ENCODE assay signal across 9 cellular contexts in genomic region chr6:29749668-29750067, GRCh38. TPM values are rescaled to one million over a fixed set of nuclear protein-coding genes. Genes with fewer than 3 reads are reported as not detected.
A peak's percentile ranks its signal among the peaks of the same experiment; 100 is the strongest.
DNase-seq lines count a peak whose midpoint lies in the region; ATAC-seq and TF ChIP-seq lines count a peak whose summit lies in the region.
"Had no signal": no experiment of that assay in that cellular context is flagged by ENCODE, and none has a peak within 500 bp of the region (broad histone marks: within the 10 kb centered on the region; RNA-seq: fewer than 3 reads in every experiment).

No MANE protein-coding gene starts in this region.

- H3K36me3 ChIP-seq in lower lobe of right lung (peaks cover 5% of the 10 kb centered on the region), thoracic aorta (no peaks in the 10 kb centered on the region)

- intact Hi-C loops in lower lobe of right lung (cut with DNase I) = loop anchor here (10.0 kb wide), 1 partner anchor 45 kb away; no protein-coding TSS in a partner anchor

- POLR2A ChIA-PET in activated naive CD8-positive, alpha-beta T cell treated with anti-CD3 and anti-CD28 coated beads, Interleukin-2, amount 10 ng/mL, durations not matched to agents 7 days and 5 days (lab: Charles Lee) = interaction anchor here (0.6 to 4.2 kb wide), 7 partner anchors 12 to 317 kb away, joined by 3 to 27 read pairs (median 6); partner anchors contain the start of genes PPP1R11 and ZFP57

- peak overlapping the region; percentile 92 for H3K4me3 Mint-ChIP-seq in activated T-cell treated with anti-CD3 and anti-CD28 coated beads, Interleukin-2, amount 50 U/mL, for 24 hours
- peak overlapping the region; percentile 99 for H3K4me3 Mint-ChIP-seq in activated naive CD8-positive, alpha-beta T cell treated with anti-CD3 and anti-CD28 coated beads, Interleukin-2, amount 10 ng/mL, durations not matched to agents 7 days and 5 days

- H3K36me3 Mint-ChIP-seq in activated T-cell treated with anti-CD3 and anti-CD28 coated beads, Interleukin-2, amount 50 U/mL, for 24 hours (ENCODE audit: low read depth) = peaks cover 5% of the 10 kb centered on the region
- H3K36me3 Mint-ChIP-seq in activated naive CD8-positive, alpha-beta T cell treated with anti-CD3 and anti-CD28 coated beads, Interleukin-2, amount 10 ng/mL, durations not matched to agents 7 days and 5 days = peaks cover 9% of the 10 kb centered on the region

- H3K9me3 ChIP-seq in lower lobe of right lung (no peaks in the 10 kb centered on the region), thoracic aorta (no peaks in the 10 kb centered on the region)

- no peaks in the 10 kb centered on the region for H3K27me3 Mint-ChIP-seq in activated T-cell treated with anti-CD3 and anti-CD28 coated beads, Interleukin-2, amount 50 U/mL, for 24 hours
- peaks cover 2% of the 10 kb centered on the region for H3K27me3 Mint-ChIP-seq in activated naive CD8-positive, alpha-beta T cell treated with anti-CD3 and anti-CD28 coated beads, Interleukin-2, amount 10 ng/mL, durations not matched to agents 7 days and 5 days

- no peak for ATAC-seq in activated naive CD8-positive, alpha-beta T cell treated with anti-CD3 and anti-CD28 coated beads, Interleukin-2, amount 10 ng/mL, durations not matched to agents 7 days and 5 days (ENCODE audit: low read depth)
- ATAC-seq in lower lobe of right lung (no peak), thoracic aorta (ENCODE audit: insufficient number of reproducible peaks, low FRiP score, low read depth) (no peak), HG03135 (IDR thresholded peaks at IDR 0.05; ENCODE audit: unreplicated experiment) (no peak)

- H3K4me3 ChIP-seq in lower lobe of right lung (peak overlapping the region; percentile 78), thoracic aorta (peak overlapping the region; percentile 89)

- peak overlapping the region; percentile 74 for H3K27ac Mint-ChIP-seq in activated T-cell treated with anti-CD3 and anti-CD28 coated beads, Interleukin-2, amount 50 U/mL, for 24 hours
- H3K27ac Mint-ChIP-seq in activated naive CD8-positive, alpha-beta T cell treated with anti-CD3 and anti-CD28 coated beads, Interleukin-2, amount 10 ng/mL, durations not matched to agents 7 days and 5 days = peak overlapping the region; percentile 93

- H3K4me1 Mint-ChIP-seq in activated T-cell treated with anti-CD3 and anti-CD28 coated beads, Interleukin-2, amount 50 U/mL, for 24 hours (ENCODE audit: low read depth) = peaks cover 40% of the 10 kb centered on the region
- H3K4me1 Mint-ChIP-seq in activated naive CD8-positive, alpha-beta T cell treated with anti-CD3 and anti-CD28 coated beads, Interleukin-2, amount 10 ng/mL, durations not matched to agents 7 days and 5 days = peaks cover 50% of the 10 kb centered on the region

- TF ChIP-seq CTCF in lower lobe of right lung (IDR thresholded peaks at IDR 0.05) (no peak), thoracic aorta (IDR thresholded peaks at IDR 0.05) (no peak)

- H3K4me1 ChIP-seq in lower lobe of right lung = peaks cover 31% of the 10 kb centered on the region
- H3K4me1 ChIP-seq in thoracic aorta (ENCODE audit: control insufficient read depth in 1 of 2, low read depth in 2 of 2) = peaks cover 16 to 32% of the 10 kb centered on the region in 2 donors

- DNase-seq in activated T-cell treated with anti-CD3 and anti-CD28 coated beads, Interleukin-2, amount 50 U/mL, for 24 hours = no peak
- DNase-seq in activated T-cell treated with anti-CD3 and anti-CD28 coated beads for 4 hours (no peak), lower lobe of right lung (no peak), thoracic aorta (ENCODE audit: low spot score) (no peak), NCI-H526 (lab: John Stamatoyannopoulos, UW) (no peak), NCI-H774 (lab: John Stamatoyannopoulos, UW) (no peak)
- no peak for DNase-seq in activated naive CD8-positive, alpha-beta T cell treated with anti-CD3 and anti-CD28 coated beads, Interleukin-2, amount 10 ng/mL, durations not matched to agents 7 days and 5 days
- DNase-seq: NCI-H1694 treated with DMSO at 0.1 percent for 48 hours had no signal

- H3K27ac ChIP-seq in lower lobe of right lung (no peak overlapping the region), thoracic aorta (peak overlapping the region; percentile 59 to 66)

- H3K9me3 Mint-ChIP-seq in activated T-cell treated with anti-CD3 and anti-CD28 coated beads, Interleukin-2, amount 50 U/mL, for 24 hours = no peaks in the 10 kb centered on the region
- no peaks in the 10 kb centered on the region for H3K9me3 Mint-ChIP-seq in activated naive CD8-positive, alpha-beta T cell treated with anti-CD3 and anti-CD28 coated beads, Interleukin-2, amount 10 ng/mL, durations not matched to agents 7 days and 5 days

- no peaks in the 10 kb centered on the region for H3K27me3 ChIP-seq in lower lobe of right lung (ENCODE audit: low read depth)
- H3K27me3 ChIP-seq in thoracic aorta (replicated peaks; ENCODE audit: insufficient read depth) = no peaks in the 10 kb centered on the region

RNA-seq across cellular contexts. Expression of gene HLA-F, which starts 26.4 kb away (rescaled TPM):
- 100 to 1,000 TPM; 502 to 534 TPM for total RNA-seq in activated naive CD8-positive, alpha-beta T cell treated with anti-CD3 and anti-CD28 coated beads, Interleukin-2, amount 10 ng/mL, durations not matched to agents 7 days and 5 days
- 176 TPM for total RNA-seq in lower lobe of right lung
- 100 to 1,000 TPM in 1 of 2 donors, 10 to 100 TPM in 1; 94.2 to 117 TPM for total RNA-seq in thoracic aorta
